Comparison of ENCODE assay signal across 9 cellular contexts in genomic region chr16:75305364-75306101, GRCh38. TPM values are rescaled to one million over a fixed set of nuclear protein-coding genes. Genes with fewer than 3 reads are reported as not detected.
A peak's percentile ranks its signal among the peaks of the same experiment; 100 is the strongest.
DNase-seq lines count a peak whose midpoint lies in the region; ATAC-seq, FAIRE-seq and TF ChIP-seq lines count a peak whose summit lies in the region.
"Had no signal": no experiment of that assay in that cellular context is flagged by ENCODE, and none has a peak within 500 bp of the region (broad histone marks: within the 10 kb centered on the region; RNA-seq: fewer than 3 reads in every experiment).

No MANE protein-coding gene starts in this region.

- H4K20me1 ChIP-seq in K562 (replicated peaks; ENCODE audit: control insufficient read depth, insufficient read depth, low read length): no peaks in the 10 kb centered on the region

- 22% methylated on average over 8 of the region's 8 CpGs for WGBS in K562 (ENCODE audit: insufficient coverage, low coverage, missing lambda C conversion rate)

- DNase-seq in Ammon's horn (ENCODE audit: low spot score): peak; percentile 45
- peak; percentile 88 for DNase-seq in SK-MEL-5 (ENCODE audit: low read depth, low spot score)
- peak; percentile 52 to 90 (median 66) for DNase-seq in K562 (ENCODE audit: extremely low read depth in 1 of 4, low spot score in 3 of 4)
- DNase-seq in kidney glomerular epithelial cell (lab: John Stamatoyannopoulos, UW): peak; percentile 97
- peak; percentile 41 to 58 for DNase-seq in stimulated activated CD4-positive, alpha-beta T cell treated with anti-CD3 and anti-CD28 coated beads, Interleukin-4, amount 100 ng/mL, for 4 hours
- DNase-seq in NCI-H187 treated with DMSO at 0.1 percent for 48 hours (lab: John Stamatoyannopoulos, UW): no peak

- H3K4me1 ChIP-seq in K562 (replicated peaks in 1 of 2; ENCODE audit: control insufficient read depth in 2 of 2, insufficient read depth in 2 of 2, low read length in 2 of 2): peaks cover 19 to 51% of the 10 kb centered on the region in 2 experiments; a peak in 4 of 5 replicates

- intact Hi-C loops in K562 (cut with micrococcal nuclease): no loop called here

- peak overlapping the region; percentile 36 to 76; a peak in 2 of 4 replicates for H3K9ac ChIP-seq in K562 (ENCODE audit: insufficient read depth in 1 of 2, low read depth in 2 of 2, low read length in 2 of 2)
- H3K9ac ChIP-seq: KMS-11 had no signal

- no peaks in the 10 kb centered on the region for H3K9me3 ChIP-seq in K562 (replicated peaks; ENCODE audit: control insufficient read depth, insufficient read depth, low read depth, low read length)

- CTCF ChIA-PET in K562 (lab: Yijun Ruan, JAX; ENCODE audit: low intra/inter-chr PET ratio): no interaction called here

- H3K79me2 ChIP-seq in K562 (ENCODE audit: control insufficient read depth, insufficient read depth, low read length): no peaks in the 10 kb centered on the region

- TF ChIP-seq CTCF in K562 (IDR thresholded peaks at IDR 0.05 in 2 of 3, conservative IDR thresholded peaks at IDR 0.05 in 1 of 3; ENCODE audit: insufficient read depth in 2 of 3, low read depth in 1 of 3, low read length in 3 of 3): no peak

- no peak for TF ChIP-seq POLR2A in K562 (conservative IDR thresholded peaks at IDR 0.05)

- peaks cover 6% of the 10 kb centered on the region for H3K9me1 ChIP-seq in K562 (ENCODE audit: control insufficient read depth, insufficient read depth, low read length)

- TF ChIP-seq EP300 in K562 (IDR thresholded peaks at IDR 0.05; ENCODE audit: low read length): peak; percentile 55; the same call in 1 of the 2 replicates

- ATAC-seq in GM19023 (IDR thresholded peaks at IDR 0.05; ENCODE audit: unreplicated experiment) (peak; percentile 69), HG03565 (IDR thresholded peaks at IDR 0.05; ENCODE audit: unreplicated experiment) (peak; percentile 82), K562 (peak; percentile 87)

- TF ChIP-seq RAD21 in K562 (CRISPR knock-in tag; conservative IDR thresholded peaks at IDR 0.05 in 1 of 2, IDR thresholded peaks at IDR 0.05 in 1 of 2): no peak

- H2AFZ ChIP-seq in K562 (ENCODE audit: low read depth, low read length): peak overlapping the region; percentile 65; the same call in 1 of the 2 replicates

- in situ Hi-C loops in SK-MEL-5 (cut with HindIII; ENCODE audit: low pct_unique_long_range_greater_than_20kb, low sequenced_read_pairs) (loop anchor here (25.0 kb wide), 1 partner anchor 118 kb away; no protein-coding TSS in a partner anchor), K562 (cut with MboI) (no loop called here)

- H3K36me3 ChIP-seq in K562 (ENCODE audit: control insufficient read depth, insufficient read depth, low read length): peaks cover 39% of the 10 kb centered on the region

- H3K27me3 ChIP-seq in K562 (ENCODE audit: control insufficient read depth in 2 of 2, insufficient read depth in 2 of 2, low read length in 2 of 2): no peaks in the 10 kb centered on the region

- peak overlapping the region; percentile 45 for H3K4me2 ChIP-seq in K562 (ENCODE audit: insufficient read depth, low read length)
- H3K4me2 ChIP-seq: KMS-11 had no signal

- H3K27ac ChIP-seq in K562 (ENCODE audit: extremely low read depth, low read depth, low read length): peak overlapping the region; percentile 83
- H3K27ac ChIP-seq: KMS-11 had no signal

- POLR2A ChIA-PET in K562 (lab: Yijun Ruan, JAX): interaction anchor here (0.5 to 2.1 kb wide), 10 partner anchors 11 to 317 kb away, joined by 3 to 8 read pairs (median 4); no protein-coding TSS in a partner anchor

- peak; percentile 97 for FAIRE-seq in K562 (lab: Jason Lieb, UNC)

- no peak overlapping the region for H3K4me3 ChIP-seq in K562

- BruUV-seq in K562 (replicated peaks; lab: Mats Ljungman, UMichigan): no TSS peak

TF ChIP-seq in K562, 482 proteins besides CTCF, POLR2A, EP300 and RAD21 (continues in another document):
- TF ChIP-seq, protein P1, sequence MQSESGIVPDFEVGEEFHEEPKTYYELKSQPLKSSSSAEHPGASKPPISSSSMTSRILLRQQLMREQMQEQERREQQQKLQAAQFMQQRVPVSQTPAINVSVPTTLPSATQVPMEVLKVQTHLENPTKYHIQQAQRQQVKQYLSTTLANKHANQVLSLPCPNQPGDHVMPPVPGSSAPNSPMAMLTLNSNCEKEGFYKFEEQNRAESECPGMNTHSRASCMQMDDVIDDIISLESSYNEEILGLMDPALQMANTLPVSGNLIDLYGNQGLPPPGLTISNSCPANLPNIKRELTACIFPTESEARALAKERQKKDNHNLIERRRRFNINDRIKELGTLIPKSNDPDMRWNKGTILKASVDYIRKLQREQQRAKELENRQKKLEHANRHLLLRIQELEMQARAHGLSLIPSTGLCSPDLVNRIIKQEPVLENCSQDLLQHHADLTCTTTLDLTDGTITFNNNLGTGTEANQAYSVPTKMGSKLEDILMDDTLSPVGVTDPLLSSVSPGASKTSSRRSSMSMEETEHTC (IDR thresholded peaks at IDR 0.05): peak; percentile 71
- TF ChIP-seq, protein P2, sequence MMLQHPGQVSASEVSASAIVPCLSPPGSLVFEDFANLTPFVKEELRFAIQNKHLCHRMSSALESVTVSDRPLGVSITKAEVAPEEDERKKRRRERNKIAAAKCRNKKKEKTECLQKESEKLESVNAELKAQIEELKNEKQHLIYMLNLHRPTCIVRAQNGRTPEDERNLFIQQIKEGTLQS (IDR thresholded peaks at IDR 0.05): peak; percentile 91
- TF ChIP-seq, protein P2 (CRISPR knock-in tag; conservative IDR thresholded peaks at IDR 0.05): peak; percentile 85; the same call in 1 of the 2 replicates
- 0 out of 2 replicates have a peak, but pooled peaks have one; percentile 72 for TF ChIP-seq LCOR (CRISPR knock-in tag; IDR thresholded peaks at IDR 0.05)
- TF ChIP-seq DPF2 (IDR thresholded peaks at IDR 0.05): peak; percentile 89
- peak; percentile 37; the same call in 1 of the 2 replicates for TF ChIP-seq CXXC5 (CRISPR knock-in tag; IDR thresholded peaks at IDR 0.05)
- no peak for TF ChIP-seq CBFB (CRISPR knock-in tag; IDR thresholded peaks at IDR 0.05)
- TF ChIP-seq PBX2 (CRISPR knock-in tag; IDR thresholded peaks at IDR 0.05; ENCODE audit: low read depth): no peak
- TF ChIP-seq PBX2 (tag; conservative IDR thresholded peaks at IDR 0.05; ENCODE audit: low read depth): peak; percentile 53
- TF ChIP-seq CBFA2T2 (conservative IDR thresholded peaks at IDR 0.05): peak; percentile 44; the same call in 1 of the 2 replicates
- 0 out of 2 replicates have a peak, but pooled peaks have one; percentile 27 for TF ChIP-seq ZEB2 (IDR thresholded peaks at IDR 0.05)
- TF ChIP-seq KDM2B (CRISPR knock-in tag; IDR thresholded peaks at IDR 0.05): 0 out of 2 replicates have a peak, but pooled peaks have one; percentile 11

RNA-seq across cellular contexts. Expression of gene BCAR1, which starts 54.1 kb away (rescaled TPM):
- 12.4 and 16.5 TPM in 2 replicates for total RNA-seq in SK-MEL-5 (2014; rRNA removed; shearing (Covaris generic))
- polyA plus RNA-seq in SK-MEL-5 (2015; cell fraction: cytosol; rRNA removed): 39.3 and 41.3 TPM in 2 replicates
- 49.1 and 49.4 TPM in 2 replicates for polyA plus RNA-seq in SK-MEL-5 (2015; cell fraction: nucleus; rRNA removed)
- 30.5 and 82.5 TPM in 2 replicates for total RNA-seq in K562 (2011; cell fraction: chromatin; rRNA removed; ENCODE audit: low replicate concordance)
- 37.8 and 38.7 TPM in 2 replicates for total RNA-seq in K562 (2011; cell fraction: nucleolus; rRNA removed)
- 29.8 and 32.0 TPM in 2 replicates for total RNA-seq in K562 (2011; cell fraction: nucleoplasm; rRNA removed)
- 14.1 and 16.0 TPM in 2 replicates for total RNA-seq in K562 (2014; rRNA removed)
- 1.1 and 1.7 TPM in 2 replicates for total RNA-seq in K562 (2014; rRNA removed; fragmentation: Illumina TruSeq; extraction: Trizol)
- 7.2 and 8.8 TPM in 2 replicates for total RNA-seq in K562 (2015; rRNA removed; fragmentation: Illumina TruSeq; extraction: Trizol)
- 25.6 and 26.3 TPM in 2 replicates for total RNA-seq in K562 (2021)
- polyA plus RNA-seq in K562 (2011; rRNA removed): 3.6 and 6.0 TPM in 2 replicates
- polyA plus RNA-seq in K562 (2011; cell fraction: cytosol; rRNA removed): 3.6 and 13.5 TPM in 2 replicates
- 21.5 and 40.4 TPM in 2 replicates for polyA plus RNA-seq in K562 (2011; cell fraction: nucleus; rRNA removed)
- polyA plus RNA-seq in K562 (2012): 14.6 and 20.3 TPM in 2 replicates
- 3.4 and 11.4 TPM in 2 replicates for polyA plus RNA-seq in K562 (2014; fragmentation: Illumina TruSeq; extraction: Trizol)
- under 1 TPM; 0.10 to 0.13 TPM for polyA plus RNA-seq in K562 (2014; fragmentation: Nextera tagmentation; extraction: Ambion mirVana)
- 9.8 and 10.5 TPM in 2 replicates for polyA plus RNA-seq in K562 (2014; rRNA removed)
- polyA minus RNA-seq in K562 (2011; rRNA and poly(A)+ RNA removed): 5.7 and 5.9 TPM in 2 replicates
- polyA minus RNA-seq in K562 (2011; cell fraction: cytosol; rRNA and poly(A)+ RNA removed): 6.9 and 14.9 TPM in 2 replicates
- polyA minus RNA-seq in K562 (2011; cell fraction: nucleus; rRNA and poly(A)+ RNA removed): 16.6 and 18.6 TPM in 2 replicates
